Comparison of ENCODE assay signal across 8 cellular contexts in genomic region chr2:64608867-64609228, GRCh38. TPM values are rescaled to one million over a fixed set of nuclear protein-coding genes. Genes with fewer than 3 reads are reported as not detected.
DNase-seq lines count a peak whose midpoint lies in the region; ATAC-seq, FAIRE-seq and TF ChIP-seq lines count a peak whose summit lies in the region.

No MANE protein-coding gene starts in this region.

- H3K4me3 ChIP-seq in kidney (ENCODE audit: low read length in 2 of 2) (peak overlapping the region; percentile 3 to 8), thyroid gland (replicated peaks in 1 of 3) (peak overlapping the region in 1 of 3 donors; percentile 50)

- TF ChIP-seq POLR2A in thyroid gland (IDR thresholded peaks at IDR 0.05): no peak

- POLR2A ChIA-PET in activated CD8-positive, alpha-beta T cell treated with anti-CD3 and anti-CD28 coated beads, Interleukin-2, amount 10 ng/mL, durations not matched to agents 7 days and 5 days (lab: Charles Lee): interaction anchor here (1.2 to 3.0 kb wide), 4 partner anchors 8 to 41 kb away, joined by 4 to 15 read pairs (median 4); no protein-coding TSS in a partner anchor

- TF ChIP-seq CTCF in kidney (IDR thresholded peaks at IDR 0.05; ENCODE audit: borderline replicate concordance, extremely low read depth, insufficient read depth) (no peak), thyroid gland (IDR thresholded peaks at IDR 0.05) (no peak), GM10266 (IDR thresholded peaks at IDR 0.05; ENCODE audit: control insufficient read depth, insufficient read depth, low read depth, missing control alignments) (no peak)

- WGBS in thyroid gland, 2 donors: 29 to 30% methylated on average over 12 to 14 of the region's 20 CpGs

- FAIRE-seq in kidney (lab: Jason Lieb, UNC): no peak

- ATAC-seq in stimulated activated naive CD8-positive, alpha-beta T cell treated with anti-CD3 and anti-CD28 coated beads, Interleukin-15, Interleukin-2, amounts not matched to agents 100 U/mL and 50 U/mL, for 24 hours: no peak
- peak; percentile 11 for ATAC-seq in activated CD8-positive, alpha-beta T cell treated with anti-CD3 and anti-CD28 coated beads, Interleukin-2, amount 10 ng/mL, durations not matched to agents 7 days and 5 days
- ATAC-seq in GM21619 (IDR thresholded peaks at IDR 0.05; ENCODE audit: unreplicated experiment): no peak

- H3K27ac Mint-ChIP-seq in stimulated activated naive CD8-positive, alpha-beta T cell treated with anti-CD3 and anti-CD28 coated beads, Interleukin-15, Interleukin-2, amounts not matched to agents 100 ng/mL and 50 ng/mL, for 24 hours: peak overlapping the region; percentile 59
- peak overlapping the region; percentile 62 for H3K27ac Mint-ChIP-seq in activated CD8-positive, alpha-beta T cell treated with anti-CD3 and anti-CD28 coated beads, Interleukin-2, amount 10 ng/mL, durations not matched to agents 7 days and 5 days

- intact Hi-C loops in kidney (cut with DNase I) (no loop called here), thyroid gland (cut with DNase I) (no loop called here)

- no peaks in the 10 kb centered on the region for H3K9me3 Mint-ChIP-seq in stimulated activated naive CD8-positive, alpha-beta T cell treated with anti-CD3 and anti-CD28 coated beads, Interleukin-15, Interleukin-2, amounts not matched to agents 100 ng/mL and 50 ng/mL, for 24 hours
- H3K9me3 Mint-ChIP-seq in activated CD8-positive, alpha-beta T cell treated with anti-CD3 and anti-CD28 coated beads, Interleukin-2, amount 10 ng/mL, durations not matched to agents 7 days and 5 days (ENCODE audit: insufficient read depth): peaks cover 4% of the 10 kb centered on the region

- no peaks in the 10 kb centered on the region for H3K27me3 ChIP-seq in thyroid gland

- H3K9me3 ChIP-seq in kidney (ENCODE audit: control insufficient read depth in 1 of 2, low read length in 2 of 2) (peaks cover 0 to 4% of the 10 kb centered on the region in 2 donors), thyroid gland (no peaks in the 10 kb centered on the region)

- peak overlapping the region; percentile 49 for H3K4me3 Mint-ChIP-seq in stimulated activated naive CD8-positive, alpha-beta T cell treated with anti-CD3 and anti-CD28 coated beads, Interleukin-15, Interleukin-2, amounts not matched to agents 100 ng/mL and 50 ng/mL, for 24 hours
- H3K4me3 Mint-ChIP-seq in activated CD8-positive, alpha-beta T cell treated with anti-CD3 and anti-CD28 coated beads, Interleukin-2, amount 10 ng/mL, durations not matched to agents 7 days and 5 days: peak overlapping the region; percentile 59

- DNase-seq in stimulated activated naive CD8-positive, alpha-beta T cell treated with anti-CD3 and anti-CD28 coated beads, Interleukin-15, Interleukin-2, amounts not matched to agents 100 U/mL and 50 U/mL, for 24 hours: no peak
- no peak for DNase-seq in activated CD8-positive, alpha-beta T cell treated with anti-CD3 and anti-CD28 coated beads, Interleukin-2, amount 10 ng/mL, durations not matched to agents 7 days and 5 days
- DNase-seq in kidney (peak; percentile 80), thyroid gland (peak in 1 of 2 donors; percentile 24), GM10266 (ENCODE audit: extremely low spot score) (no peak)
- DNase-seq in stimulated activated CD4-positive, alpha-beta T cell treated with anti-CD3 and anti-CD28 coated beads, Interleukin-4, amount 100 ng/mL, for 1 hour: no peak

- peaks cover 32% of the 10 kb centered on the region for H3K4me1 Mint-ChIP-seq in stimulated activated naive CD8-positive, alpha-beta T cell treated with anti-CD3 and anti-CD28 coated beads, Interleukin-15, Interleukin-2, amounts not matched to agents 100 ng/mL and 50 ng/mL, for 24 hours (ENCODE audit: low read depth)
- H3K4me1 Mint-ChIP-seq in activated CD8-positive, alpha-beta T cell treated with anti-CD3 and anti-CD28 coated beads, Interleukin-2, amount 10 ng/mL, durations not matched to agents 7 days and 5 days (ENCODE audit: low read depth): peaks cover 25% of the 10 kb centered on the region

- H3K27me3 Mint-ChIP-seq in stimulated activated naive CD8-positive, alpha-beta T cell treated with anti-CD3 and anti-CD28 coated beads, Interleukin-15, Interleukin-2, amounts not matched to agents 100 ng/mL and 50 ng/mL, for 24 hours: no peaks in the 10 kb centered on the region
- peaks cover 19% of the 10 kb centered on the region for H3K27me3 Mint-ChIP-seq in activated CD8-positive, alpha-beta T cell treated with anti-CD3 and anti-CD28 coated beads, Interleukin-2, amount 10 ng/mL, durations not matched to agents 7 days and 5 days (ENCODE audit: low read depth)

- H3K36me3 ChIP-seq in kidney (ENCODE audit: control insufficient read depth in 1 of 2, insufficient read depth in 2 of 2, low read length in 2 of 2) (no peaks in the 10 kb centered on the region), thyroid gland (no peaks in the 10 kb centered on the region)

- H3K36me3 Mint-ChIP-seq in stimulated activated naive CD8-positive, alpha-beta T cell treated with anti-CD3 and anti-CD28 coated beads, Interleukin-15, Interleukin-2, amounts not matched to agents 100 ng/mL and 50 ng/mL, for 24 hours (ENCODE audit: low read depth): no peaks in the 10 kb centered on the region
- peaks cover 7% of the 10 kb centered on the region for H3K36me3 Mint-ChIP-seq in activated CD8-positive, alpha-beta T cell treated with anti-CD3 and anti-CD28 coated beads, Interleukin-2, amount 10 ng/mL, durations not matched to agents 7 days and 5 days (ENCODE audit: low read depth)

- CTCF ChIA-PET in activated CD8-positive, alpha-beta T cell treated with anti-CD3 and anti-CD28 coated beads, Interleukin-2, amount 10 ng/mL, durations not matched to agents 7 days and 5 days (lab: Charles Lee): interaction anchor here (0.8 to 5.5 kb wide), 15 partner anchors 9 to 305 kb away, joined by 3 to 43 read pairs (median 5); no protein-coding TSS in a partner anchor

- H3K4me1 ChIP-seq in kidney (ENCODE audit: control insufficient read depth in 1 of 2, insufficient read depth in 1 of 2, low read depth in 1 of 2, low read length in 2 of 2) (peaks cover 0 to 4% of the 10 kb centered on the region in 2 donors), thyroid gland (peaks cover 0 to 9% of the 10 kb centered on the region in 2 donors)

- H3K27ac ChIP-seq in kidney (ENCODE audit: low read depth in 2 of 2, low read length in 2 of 2) (no peak overlapping the region), thyroid gland (peak overlapping the region in 2 of 3 donors; percentile 10 to 15)

- H3K9ac ChIP-seq in kidney (ENCODE audit: low read length in 2 of 2): no peak overlapping the region

RNA-seq across cellular contexts. Expression of gene SERTAD2, which starts 44.9 kb away (rescaled TPM):
- 10 to 100 TPM; 21.4 to 21.8 TPM for total RNA-seq in activated CD8-positive, alpha-beta T cell treated with anti-CD3 and anti-CD28 coated beads, Interleukin-2, amount 10 ng/mL, durations not matched to agents 7 days and 5 days
- total RNA-seq in kidney: 21.1 TPM
- 6.2 TPM for polyA plus RNA-seq in kidney (ENCODE audit: insufficient read depth, low read depth, low replicate concordance)
- total RNA-seq in thyroid gland: 10 to 100 TPM; 13.7 to 17.3 (median 16.6) TPM

Comparison
In these comparisons a context has a peak if more than half of its experiments do, and no peak if none do; other contexts are left out.
1. H3K27ac ChIP-seq: peak in thyroid gland (2 of 3); none in kidney (0 of 2).